8 cellular contexts compared by ENCODE assay signal in genomic region chr6:17393335-17394191, GRCh38. TPM values are rescaled to one million over a fixed set of nuclear protein-coding genes. Genes with fewer than 3 reads are reported as not detected.
DNase-seq lines count a peak whose midpoint lies in the region; ATAC-seq and TF ChIP-seq lines count a peak whose summit lies in the region.

Gene CAP2 (plus strand): TSS chr6:17393595. CDS start chr6:17421556, 27,961 bp downstream.

- H3K9me3 Mint-ChIP-seq in activated T-helper 1 cell treated with anti-CD3 and anti-CD28 coated beads, Interleukin-12 subunit alpha, Interleukin-12 subunit beta, Interleukin-2, Interleukin-4 antibody, amounts not matched to agents 30 ng/mL and 10 ng/mL and 1 ng/mL, durations not matched to agents 14 hours and 24 hours and 36 hours = no peaks in the 10 kb centered on the region
- H3K9me3 Mint-ChIP-seq in naive thymus-derived CD8-positive, alpha-beta T cell = peaks cover 0 to 10% (median 2%) of the 10 kb centered on the region in 9 donors

- DNase-seq in DMS53 (lab: John Stamatoyannopoulos, UW) (peak; percentile 69), NB4 (ENCODE audit: low read depth) (peak; percentile 9)
- DNase-seq in activated T-helper 1 cell treated with anti-CD3 and anti-CD28 coated beads, Interleukin-12 subunit alpha, Interleukin-12 subunit beta, Interleukin-2, Interleukin-4 antibody, amounts not matched to agents 30 ng/mL and 10 ng/mL and 1 ng/mL, durations not matched to agents 14 hours and 24 hours and 36 hours (ENCODE audit: low spot score) = no peak
- no peak for DNase-seq in naive thymus-derived CD8-positive, alpha-beta T cell

- POLR2A ChIA-PET in naive thymus-derived CD8-positive, alpha-beta T cell (lab: Charles Lee) = no interaction called here

- intact Hi-C loops in activated T-helper 1 cell treated with anti-CD3 and anti-CD28 coated beads, Interleukin-12 subunit alpha, Interleukin-12 subunit beta, Interleukin-2, Interleukin-4 antibody, amounts not matched to agents 30 ng/mL and 10 ng/mL and 1 ng/mL, durations not matched to agents 14 hours and 24 hours and 36 hours (cut with micrococcal nuclease) = no loop called here

- no peaks in the 10 kb centered on the region for H3K27me3 ChIP-seq in gastroesophageal sphincter

- ATAC-seq in gastroesophageal sphincter (peak; percentile 88), HG03439 (IDR thresholded peaks at IDR 0.05; ENCODE audit: unreplicated experiment) (no peak), GM19023 (IDR thresholded peaks at IDR 0.05; ENCODE audit: unreplicated experiment) (no peak), HG02678 (IDR thresholded peaks at IDR 0.05; ENCODE audit: unreplicated experiment) (no peak)
- ATAC-seq in naive thymus-derived CD8-positive, alpha-beta T cell = no peak

- TF ChIP-seq EP300 in gastroesophageal sphincter (IDR thresholded peaks at IDR 0.05) = no peak

- H3K4me3 Mint-ChIP-seq in activated T-helper 1 cell treated with anti-CD3 and anti-CD28 coated beads, Interleukin-12 subunit alpha, Interleukin-12 subunit beta, Interleukin-2, Interleukin-4 antibody, amounts not matched to agents 30 ng/mL and 10 ng/mL and 1 ng/mL, durations not matched to agents 14 hours and 24 hours and 36 hours = peak within 1 kb of the TSS; percentile 48
- peak within 1 kb of the TSS; percentile 36 to 78 (median 60) for H3K4me3 Mint-ChIP-seq in naive thymus-derived CD8-positive, alpha-beta T cell

- TF ChIP-seq POLR2A in NB4 (IDR thresholded peaks at IDR 0.05; ENCODE audit: extremely low read depth, insufficient read length) (no peak), gastroesophageal sphincter (IDR thresholded peaks at IDR 0.05) (peak; percentile 13 to 17)

- no peak within 1 kb of the TSS for H3K27ac Mint-ChIP-seq in activated T-helper 1 cell treated with anti-CD3 and anti-CD28 coated beads, Interleukin-12 subunit alpha, Interleukin-12 subunit beta, Interleukin-2, Interleukin-4 antibody, amounts not matched to agents 30 ng/mL and 10 ng/mL and 1 ng/mL, durations not matched to agents 14 hours and 24 hours and 36 hours
- peak within 1 kb of the TSS in 1 of 10 donors; percentile 21 for H3K27ac Mint-ChIP-seq in naive thymus-derived CD8-positive, alpha-beta T cell

- WGBS in gastroesophageal sphincter (ENCODE audit: low coverage in 1 of 2), 2 donors = 0 to 5% methylated on average over 4 to 6 of the region's 81 CpGs

- H3K4me3 ChIP-seq in NB4 (ENCODE audit: low read depth, low read length) (no peak within 1 kb of the TSS), gastroesophageal sphincter (peak within 1 kb of the TSS; percentile 94 to 97)

- H3K4me1 Mint-ChIP-seq in activated T-helper 1 cell treated with anti-CD3 and anti-CD28 coated beads, Interleukin-12 subunit alpha, Interleukin-12 subunit beta, Interleukin-2, Interleukin-4 antibody, amounts not matched to agents 30 ng/mL and 10 ng/mL and 1 ng/mL, durations not matched to agents 14 hours and 24 hours and 36 hours (ENCODE audit: low read depth) = no peaks in the 10 kb centered on the region
- H3K4me1 Mint-ChIP-seq in naive thymus-derived CD8-positive, alpha-beta T cell = peaks cover 2 to 11% (median 7%) of the 10 kb centered on the region in 4 donors

- H3K36me3 ChIP-seq in gastroesophageal sphincter = no peaks in the 10 kb centered on the region

- H3K9me3 ChIP-seq in gastroesophageal sphincter = no peaks in the 10 kb centered on the region

- peaks cover 48% of the 10 kb centered on the region for H3K27me3 Mint-ChIP-seq in activated T-helper 1 cell treated with anti-CD3 and anti-CD28 coated beads, Interleukin-12 subunit alpha, Interleukin-12 subunit beta, Interleukin-2, Interleukin-4 antibody, amounts not matched to agents 30 ng/mL and 10 ng/mL and 1 ng/mL, durations not matched to agents 14 hours and 24 hours and 36 hours (ENCODE audit: insufficient read depth)
- H3K27me3 Mint-ChIP-seq in naive thymus-derived CD8-positive, alpha-beta T cell = peaks cover 48 to 69% (median 60%) of the 10 kb centered on the region in 5 donors

- no peaks in the 10 kb centered on the region for H3K36me3 Mint-ChIP-seq in activated T-helper 1 cell treated with anti-CD3 and anti-CD28 coated beads, Interleukin-12 subunit alpha, Interleukin-12 subunit beta, Interleukin-2, Interleukin-4 antibody, amounts not matched to agents 30 ng/mL and 10 ng/mL and 1 ng/mL, durations not matched to agents 14 hours and 24 hours and 36 hours (ENCODE audit: low read depth)
- H3K36me3 Mint-ChIP-seq in naive thymus-derived CD8-positive, alpha-beta T cell = peaks cover 0 to 3% (median 0%) of the 10 kb centered on the region in 3 donors

- no peak for TF ChIP-seq CTCF in NB4 (IDR thresholded peaks at IDR 0.05; ENCODE audit: low read depth, low read length)
- no peak for TF ChIP-seq CTCF in gastroesophageal sphincter (IDR thresholded peaks at IDR 0.05)

- peaks cover 0 to 23% (median 7%) of the 10 kb centered on the region in 3 donors for H3K4me1 ChIP-seq in gastroesophageal sphincter

- peak within 1 kb of the TSS; percentile 85 to 98 (median 96) for H3K27ac ChIP-seq in gastroesophageal sphincter

RNA-seq across cellular contexts. Expression of gene CAP2, which starts in this region (rescaled TPM):
- total RNA-seq in activated T-helper 1 cell treated with anti-CD3 and anti-CD28 coated beads, Interleukin-12 subunit alpha, Interleukin-12 subunit beta, Interleukin-2, Interleukin-4 antibody, amounts not matched to agents 30 ng/mL and 10 ng/mL and 1 ng/mL, durations not matched to agents 14 hours and 24 hours and 36 hours = not detected in 2 replicates
- total RNA-seq in gastroesophageal sphincter = 10 to 100 TPM; 28.5 to 66.5 (median 59.0) TPM
- total RNA-seq in naive thymus-derived CD8-positive, alpha-beta T cell = not detected
- polyA plus RNA-seq in naive thymus-derived CD8-positive, alpha-beta T cell = not detected

Comparison
In these comparisons a context has a peak if more than half of its experiments do, and no peak if none do; other contexts are left out.
1. RNA of gene CAP2 (total RNA-seq): 28.5 to 66.5 TPM in gastroesophageal sphincter; not detected in activated T-helper 1 cell treated with anti-CD3 and anti-CD28 coated beads, Interleukin-12 subunit alpha, Interleukin-12 subunit beta, Interleukin-2, Interleukin-4 antibody, amounts not matched to agents 30 ng/mL and 10 ng/mL and 1 ng/mL, durations not matched to agents 14 hours and 24 hours and 36 hours and not detected in naive thymus-derived CD8-positive, alpha-beta T cell; every median in the first group is over 10 times any median in the second.
2. DNase-seq: peak in DMS53 (single experiment) and NB4 (single experiment); none in activated T-helper 1 cell treated with anti-CD3 and anti-CD28 coated beads, Interleukin-12 subunit alpha, Interleukin-12 subunit beta, Interleukin-2, Interleukin-4 antibody, amounts not matched to agents 30 ng/mL and 10 ng/mL and 1 ng/mL, durations not matched to agents 14 hours and 24 hours and 36 hours (single experiment) and naive thymus-derived CD8-positive, alpha-beta T cell (0 of 10).